Comparison of ENCODE assay signal across 26 cellular contexts in the genomic region with DNA sequence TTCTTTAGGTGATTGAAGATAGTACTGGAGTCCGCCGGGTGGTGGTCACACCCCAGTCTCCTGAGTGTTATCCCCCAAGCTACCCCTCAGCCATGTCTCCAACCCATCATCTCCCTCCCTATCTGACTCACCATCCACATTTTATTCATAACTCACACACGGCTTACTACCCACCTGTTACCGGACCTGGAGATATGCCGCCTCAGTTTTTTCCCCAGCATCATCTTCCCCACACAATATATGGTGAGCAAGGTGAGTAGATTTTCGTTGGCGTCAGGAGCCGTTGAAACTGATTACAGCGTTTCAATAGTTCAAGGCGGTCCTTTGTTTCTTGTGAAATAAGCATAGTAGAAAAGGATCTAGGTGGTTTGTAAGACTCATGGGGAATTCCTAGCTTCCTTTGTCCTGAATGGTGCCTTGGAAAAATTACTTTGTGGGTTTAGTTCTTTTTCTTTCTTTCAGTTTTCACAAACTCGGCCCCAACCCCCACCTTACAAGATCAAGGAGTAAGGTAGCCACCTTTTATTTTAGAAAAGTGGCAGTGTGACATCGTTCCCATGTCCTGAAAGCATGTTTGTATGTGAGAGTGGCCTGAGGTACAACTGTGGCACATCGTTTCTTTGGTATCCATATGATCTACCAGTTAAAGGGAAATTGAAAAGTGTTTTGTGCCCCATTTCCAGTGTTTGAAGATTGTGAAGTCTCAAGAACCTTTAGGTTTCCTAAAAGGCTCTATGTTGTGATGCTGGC.
A peak's percentile ranks its signal among the peaks of the same experiment; 100 is the strongest.
DNase-seq lines count a peak whose midpoint lies in the region; ATAC-seq, FAIRE-seq and TF ChIP-seq lines count a peak whose summit lies in the region.
"Had no signal": no experiment of that assay in that cellular context is flagged by ENCODE, and none has a peak within 500 bp of the region (broad histone marks: within the 10 kb centered on the region; RNA-seq: fewer than 3 reads in every experiment).

No MANE protein-coding gene starts in this region.

- H3K36me3 Mint-ChIP-seq in GM23338 (ENCODE audit: low read depth): peaks cover 21% of the 10 kb centered on the region

- H4K20me1 ChIP-seq in GM23338 (replicated peaks; ENCODE audit: insufficient read depth): no peaks in the 10 kb centered on the region
- H4K20me1 ChIP-seq in KMS-11 (ENCODE audit: insufficient read depth): no peaks in the 10 kb centered on the region
- no peaks in the 10 kb centered on the region for H4K20me1 ChIP-seq in H1 (replicated peaks in 1 of 2; ENCODE audit: control insufficient read depth in 1 of 2, insufficient read depth in 2 of 2, low read length in 2 of 2)

- peaks cover 20% of the 10 kb centered on the region for H3K4me1 ChIP-seq in GM23338 (ENCODE audit: insufficient read depth)
- H3K4me1 ChIP-seq in KMS-11 (ENCODE audit: low read depth, poor library complexity, severe bottlenecking): peaks cover 34% of the 10 kb centered on the region
- H3K4me1 ChIP-seq in H1 (replicated peaks in 1 of 4; ENCODE audit: control insufficient read depth in 3 of 4, insufficient read depth in 4 of 4, low read length in 3 of 4): peaks cover 0 to 10% (median 3%) of the 10 kb centered on the region in 4 experiments; a peak in 3 of 7 replicates
- no peaks in the 10 kb centered on the region for H3K4me1 ChIP-seq in prostate gland (replicated peaks)
- H3K4me1 ChIP-seq: Peyer's patch had no signal

- peak overlapping the region; percentile 27 for H4K91ac ChIP-seq in H1 (replicated peaks; ENCODE audit: insufficient read length, low read length)

- no peak overlapping the region for H2BK5ac ChIP-seq in H1 (ENCODE audit: low read depth, low read length)

- H2BK15ac ChIP-seq in H1 (ENCODE audit: low read length): no peak overlapping the region

- H3K4me3 ChIP-seq in GM23338 (no peak overlapping the region), KMS-11 (IDR thresholded peaks at IDR 0.05; ENCODE audit: insufficient read depth, low read depth, low read length) (no peak overlapping the region), H1 (ENCODE audit: extremely low read depth in 1 of 4, insufficient read depth in 2 of 4, low read depth in 3 of 4, low read length in 4 of 4) (no peak overlapping the region), prostate gland (no peak overlapping the region)
- H3K4me3 ChIP-seq: left lung, Peyer's patch, spleen, tibial nerve had no signal

- H3K9me2 ChIP-seq in GM23338 (ENCODE audit: insufficient read depth): no peaks in the 10 kb centered on the region

- CTCF ChIA-PET in H1 (lab: Charles Lee; ENCODE audit: partially characterized antibody): no interaction called here

- TF ChIP-seq POLR2A in H1 (IDR thresholded peaks at IDR 0.05; ENCODE audit: control extremely low read depth in 1 of 2, low read depth in 2 of 2, low read length in 2 of 2): no peak
- no peak for TF ChIP-seq POLR2A in prostate gland (IDR thresholded peaks at IDR 0.05)

- ATAC-seq in GM23338 (peak; percentile 45; the same call in 2 of the 3 replicates), HG03378 (IDR thresholded peaks at IDR 0.05; ENCODE audit: unreplicated experiment) (no peak)
- ATAC-seq: left lung had no signal

- no peak overlapping the region for H2AK5ac ChIP-seq in H1 (ENCODE audit: low read depth, low read length)

- H3K9me3 ChIP-seq in H1 (ENCODE audit: insufficient read depth in 2 of 2, low read depth in 1 of 2, low read length in 1 of 2) (peaks cover 0 to 7% of the 10 kb centered on the region in 2 experiments; a peak in 3 of 4 replicates), prostate gland (no peaks in the 10 kb centered on the region)
- H3K9me3 ChIP-seq: Peyer's patch, tibial nerve had no signal

- TF ChIP-seq EP300 in H1 (IDR thresholded peaks at IDR 0.05; ENCODE audit: borderline replicate concordance in 1 of 2, low read depth in 2 of 2, low read length in 2 of 2): no peak

- H3K9me3 Mint-ChIP-seq in GM23338: peaks cover 15% of the 10 kb centered on the region

- no peak for TF ChIP-seq CTCF in GM23338 (conservative IDR thresholded peaks at IDR 0.05; ENCODE audit: low read depth in 2 of 2)
- TF ChIP-seq CTCF in KMS-11 (conservative IDR thresholded peaks at IDR 0.05; ENCODE audit: low read depth, low read length): no peak
- TF ChIP-seq CTCF in H1 (IDR thresholded peaks at IDR 0.05; ENCODE audit: control extremely low read depth in 1 of 3, insufficient read depth in 1 of 3, low read depth in 1 of 3, low read length in 3 of 3): no peak
- no peak for TF ChIP-seq CTCF in prostate gland (IDR thresholded peaks at IDR 0.05)

- 83% methylated on average over 13 of the region's 13 CpGs; no CpG with 5 or more reads in 1 of the 2 experiments for WGBS in H1 (ENCODE audit: extremely low coverage in 1 of 2, insufficient coverage in 1 of 2, insufficient read length in 1 of 2, insufficient replicate concordance in 2 of 2, low coverage in 1 of 2, low lambda C conversion rate in 2 of 2, missing lambda C conversion rate in 1 of 2), 2 experiments
- 82% methylated on average over 13 of the region's 13 CpGs for WGBS in prostate gland

- DNase-seq in GM23338 (ENCODE audit: low spot score) (no peak), H1 (ENCODE audit: low read depth in 1 of 2, low spot score in 2 of 2) (no peak), renal cortical epithelial cell (ENCODE audit: low read depth) (peak; percentile 25), ecto neural progenitor cell (ENCODE audit: low spot score) (no peak), prostate gland (ENCODE audit: low spot score) (no peak)
- DNase-seq: activated CD4-positive, CD25-positive, alpha-beta regulatory T cell treated with anti-CD3 and anti-CD28 coated beads, Interleukin-2, amount 50 U/mL, for 72 hours; activated CD8-positive, alpha-beta memory T cell treated with anti-CD3 and anti-CD28 coated beads for 24 hours; activated naive CD4-positive, alpha-beta T cell treated with Interleukin-2 at 50 U/mL for 16 hours; activated T-cell treated with anti-CD3 and anti-CD28 coated beads, Interleukin-2, amount 50 U/mL, for 1 hour; anterior cingulate cortex; CD4-positive, alpha-beta T cell; DMS153; KG1; left lung; naive B cell; NCI-H1436 treated with DMSO at 0.1 percent for 48 hours; NCI-H510A treated with DMSO at 0.1 percent for 48 hours; occipital lobe; Peyer's patch; spleen; stimulated activated CD4-positive, alpha-beta T cell treated with anti-CD3 and anti-CD28 coated beads, Interleukin-4, amount 100 ng/mL, for 24 hours; stimulated activated naive CD4-positive, alpha-beta T cell had no signal

- H4K5ac ChIP-seq in H1 (ENCODE audit: insufficient read length, low read depth, low read length): no peak overlapping the region

- no peak overlapping the region for H3K23ac ChIP-seq in H1 (ENCODE audit: insufficient read length)

- H3F3A ChIP-seq in GM23338 (replicated peaks; ENCODE audit: low read depth): no peaks in the 10 kb centered on the region

- H3K27me3 Mint-ChIP-seq in GM23338 (ENCODE audit: insufficient read depth, low read depth, poor library complexity): peaks cover 5% of the 10 kb centered on the region
- H3K27me3 Mint-ChIP-seq: CD4-positive, alpha-beta T cell; naive B cell had no signal

- H3K27ac Mint-ChIP-seq in GM23338: peak overlapping the region; percentile 37
- H3K27ac Mint-ChIP-seq: CD4-positive, alpha-beta T cell; naive B cell had no signal

- H3K4me3 Mint-ChIP-seq in GM23338: no peak overlapping the region
- H3K4me3 Mint-ChIP-seq: CD4-positive, alpha-beta T cell; naive B cell had no signal

- H3K4me2 ChIP-seq in GM23338 (peak overlapping the region; percentile 50), KMS-11 (0 out of 2 replicates have a peak overlapping the region, but pooled peaks have one; percentile 2), H1 (ENCODE audit: insufficient read depth in 1 of 2, low read depth in 2 of 2, low read length in 2 of 2) (no peak overlapping the region)

- H3K79me1 ChIP-seq in H1 (ENCODE audit: low read depth, low read length): no peaks in the 10 kb centered on the region

- POLR2A ChIA-PET in H1 (lab: Charles Lee; ENCODE audit: partially characterized antibody): no interaction called here

- H3K56ac ChIP-seq in H1 (replicated peaks; ENCODE audit: insufficient read length, low read depth, low read length): no peak overlapping the region

- H3K14ac ChIP-seq in H1 (ENCODE audit: insufficient read length): no peak overlapping the region

- no peak for TF ChIP-seq RAD21 in H1 (IDR thresholded peaks at IDR 0.05 in 1 of 2, conservative IDR thresholded peaks at IDR 0.05 in 1 of 2; ENCODE audit: low read depth in 2 of 2, low read length in 2 of 2)

- H3K9ac ChIP-seq in KMS-11: no peak overlapping the region
- H3K9ac ChIP-seq in H1 (replicated peaks in 1 of 4; ENCODE audit: extremely low read depth in 1 of 4, low read depth in 3 of 4, low read length in 3 of 4): no peak overlapping the region

- H3K79me2 ChIP-seq in GM23338 (replicated peaks; ENCODE audit: insufficient read depth) (peaks cover 24% of the 10 kb centered on the region), KMS-11 (ENCODE audit: insufficient read depth, low read depth) (peaks cover 38% of the 10 kb centered on the region; the same call in 1 of the 2 replicates), H1 (ENCODE audit: control insufficient read depth in 1 of 2, insufficient read depth in 2 of 2, low read length in 2 of 2) (peaks cover 0 to 6% of the 10 kb centered on the region in 2 experiments; a peak in 1 of 4 replicates)

- H3K23me2 ChIP-seq in H1 (ENCODE audit: low read depth, low read length): no peaks in the 10 kb centered on the region

- no peak overlapping the region for H2BK120ac ChIP-seq in H1 (replicated peaks; ENCODE audit: low read depth, low read length)

- no peak for FAIRE-seq in H1 (lab: Jason Lieb, UNC)
- FAIRE-seq: GM18507 had no signal

- H2BK12ac ChIP-seq in H1 (ENCODE audit: low read depth, low read length): no peak overlapping the region

- H3K27ac ChIP-seq in GM23338 (ENCODE audit: low read depth) (peak overlapping the region; percentile 82), KMS-11 (no peak overlapping the region), H1 (ENCODE audit: low read depth, low read length) (no peak overlapping the region), prostate gland (no peak overlapping the region)
- H3K27ac ChIP-seq: left lung, Peyer's patch had no signal

- H4K8ac ChIP-seq in H1 (ENCODE audit: extremely low read depth, insufficient read depth, low read length): no peak overlapping the region

- H3K4me1 Mint-ChIP-seq in GM23338: peaks cover 33% of the 10 kb centered on the region
- H3K4me1 Mint-ChIP-seq: naive B cell had no signal

- H3K27me3 ChIP-seq in GM23338 (ENCODE audit: insufficient read depth): no peaks in the 10 kb centered on the region
- H3K27me3 ChIP-seq in KMS-11 (ENCODE audit: insufficient read depth, low read depth): no peaks in the 10 kb centered on the region
- H3K27me3 ChIP-seq in H1 (replicated peaks in 1 of 4; ENCODE audit: control insufficient read depth in 3 of 4, extremely low read depth in 1 of 4, insufficient read depth in 3 of 4, low read length in 3 of 4): no peaks in the 10 kb centered on the region
- H3K27me3 ChIP-seq in prostate gland (replicated peaks; ENCODE audit: insufficient read depth): no peaks in the 10 kb centered on the region
- H3K27me3 ChIP-seq: left lung, Peyer's patch, spleen, tibial nerve had no signal

- intact Hi-C loops in prostate gland (cut with DNase I): no loop called here

- H3K4ac ChIP-seq in H1 (replicated peaks; ENCODE audit: insufficient read length, low read depth, low read length): no peak overlapping the region

- no peak overlapping the region for H2AFZ ChIP-seq in GM23338
- H2AFZ ChIP-seq in KMS-11 (ENCODE audit: low read depth): no peak overlapping the region
- H2AFZ ChIP-seq in H1 (ENCODE audit: low read length): no peak overlapping the region

- peaks cover 6% of the 10 kb centered on the region; the same call in 1 of the 2 replicates for H3K36me3 ChIP-seq in GM23338 (ENCODE audit: insufficient read depth)
- H3K36me3 ChIP-seq in KMS-11 (ENCODE audit: insufficient read depth): no peaks in the 10 kb centered on the region; the same call in 1 of the 2 replicates
- peaks cover 0 to 10% (median 4%) of the 10 kb centered on the region in 4 experiments; a peak in 2 of 8 replicates for H3K36me3 ChIP-seq in H1 (ENCODE audit: control insufficient read depth in 2 of 4, insufficient read depth in 4 of 4, low read length in 3 of 4)
- no peaks in the 10 kb centered on the region for H3K36me3 ChIP-seq in prostate gland

- no peak overlapping the region for H2BK20ac ChIP-seq in H1 (ENCODE audit: low read length)

- H3K18ac ChIP-seq in H1 (ENCODE audit: extremely low read depth, low read length): no peak overlapping the region

Comparison
In these comparisons a context has a peak if more than half of its experiments do, and no peak if none do; other contexts are left out.
1. H3K4me2 ChIP-seq: peak in GM23338 (single experiment) and KMS-11 (single experiment); none in H1 (0 of 2).